In genomic region chr3:14142567-14143270, GRCh38 we compare ENCODE assay signal across 9 cellular contexts. TPM values are rescaled to one million over a fixed set of nuclear protein-coding genes. Genes with fewer than 3 reads are reported as not detected.
A peak's percentile ranks its signal among the peaks of the same experiment; 100 is the strongest.
DNase-seq lines count a peak whose midpoint lies in the region; ATAC-seq and TF ChIP-seq lines count a peak whose summit lies in the region.
"Had no signal": no experiment of that assay in that cellular context is flagged by ENCODE, and none has a peak within 500 bp of the region (broad histone marks: within the 10 kb centered on the region; RNA-seq: fewer than 3 reads in every experiment).

No MANE protein-coding gene starts in this region.

- H3K27me3 Mint-ChIP-seq in naive B cell: no peaks in the 10 kb centered on the region

- peak overlapping the region in 4 of 5 donors; percentile 32 to 91 (median 70) for H3K27ac ChIP-seq in adrenal gland
- peak overlapping the region; percentile 96 for H3K27ac ChIP-seq in upper lobe of right lung
- H3K27ac ChIP-seq: BLaER1 had no signal

- H3K36me3 ChIP-seq in adrenal gland (replicated peaks in 1 of 2): peaks cover 0 to 69% of the 10 kb centered on the region in 2 donors
- peaks cover 72% of the 10 kb centered on the region for H3K36me3 ChIP-seq in upper lobe of right lung

- H3K4me1 ChIP-seq in adrenal gland (replicated peaks in 1 of 2): peaks cover 30 to 42% of the 10 kb centered on the region in 2 donors
- H3K4me1 ChIP-seq in upper lobe of right lung: peaks cover 55% of the 10 kb centered on the region

- H3K4me3 Mint-ChIP-seq in naive B cell: no peak overlapping the region

- H3K27me3 ChIP-seq in adrenal gland (no peaks in the 10 kb centered on the region), upper lobe of right lung (no peaks in the 10 kb centered on the region)
- H3K27me3 ChIP-seq: BLaER1 had no signal

- H3K27ac Mint-ChIP-seq in naive B cell: peak overlapping the region; percentile 60 to 95 (median 85)

- H3K36me3 Mint-ChIP-seq in naive B cell: peaks cover 0 to 8% of the 10 kb centered on the region in 2 donors

- WGBS in adrenal gland, 4 donors: 77 to 87% (median 83%) methylated on average over 8 of the region's 8 CpGs

- H3K9me3 Mint-ChIP-seq in naive B cell: no peaks in the 10 kb centered on the region

- H3K4me1 Mint-ChIP-seq in naive B cell: peaks cover 8 to 22% (median 17%) of the 10 kb centered on the region in 3 donors

- ATAC-seq in naive B cell (ENCODE audit: low read depth in 2 of 2) (no peak), upper lobe of right lung (no peak), HG03378 (IDR thresholded peaks at IDR 0.05; ENCODE audit: unreplicated experiment) (no peak)

- no peak overlapping the region for H3K4me3 ChIP-seq in adrenal gland
- H3K4me3 ChIP-seq in upper lobe of right lung: no peak overlapping the region
- H3K4me3 ChIP-seq: BLaER1 had no signal

- peak; percentile 39 for DNase-seq in activated CD8-positive, alpha-beta memory T cell treated with anti-CD3 and anti-CD28 coated beads, Interleukin-2, amount 50 U/mL, for 1 hour (ENCODE audit: extremely low read depth)
- DNase-seq in activated CD8-positive, alpha-beta memory T cell treated with anti-CD3 and anti-CD28 coated beads for 24 hours: no peak
- peak in 1 of 7 donors; percentile 50 for DNase-seq in adrenal gland
- no peak for DNase-seq in naive B cell
- DNase-seq in upper lobe of right lung: no peak
- DNase-seq in COR-L47 (lab: John Stamatoyannopoulos, UW): no peak
- no peak for DNase-seq in NCI-H1694 (lab: John Stamatoyannopoulos, UW)

- TF ChIP-seq CTCF in adrenal gland (IDR thresholded peaks at IDR 0.05): no peak
- no peak for TF ChIP-seq CTCF in upper lobe of right lung (IDR thresholded peaks at IDR 0.05)

- H3K9me3 ChIP-seq in adrenal gland (replicated peaks in 1 of 3) (no peaks in the 10 kb centered on the region), upper lobe of right lung (no peaks in the 10 kb centered on the region)
- H3K9me3 ChIP-seq: BLaER1 had no signal

- intact Hi-C loops in adrenal gland (cut with DNase I): no loop called here
- intact Hi-C loops in upper lobe of right lung (cut with DNase I): no loop called here

- no peak for TF ChIP-seq POLR2A in adrenal gland (IDR thresholded peaks at IDR 0.05)

RNA-seq across cellular contexts. Expression of gene TMEM43, which starts 17.9 kb away (rescaled TPM):
- 10 to 100 TPM; 52.4 to 79.1 (median 59.1) TPM for total RNA-seq in adrenal gland
- 10 to 100 TPM; 40.0 to 50.4 (median 41.5) TPM for polyA plus RNA-seq in adrenal gland
- polyA plus RNA-seq in naive B cell (ENCODE audit: low read depth in 6 of 6): 10 to 100 TPM; 36.7 to 42.9 (median 39.2) TPM
- 86.3 TPM for total RNA-seq in upper lobe of right lung

RNA-seq across cellular contexts. Expression of gene CHCHD4, which starts 18.0 kb away (rescaled TPM):
- total RNA-seq in adrenal gland: 10 to 100 TPM; 10.2 to 25.2 (median 17.6) TPM
- 10 to 100 TPM; 10.1 to 39.0 (median 11.7) TPM for polyA plus RNA-seq in adrenal gland
- 10 to 100 TPM in 3 of 6 donors, 1 to 10 TPM in 3; 6.4 to 17.5 (median 11.3) TPM for polyA plus RNA-seq in naive B cell (ENCODE audit: low read depth in 6 of 6)
- total RNA-seq in upper lobe of right lung: 12.0 TPM

RNA-seq across cellular contexts. Expression of gene XPC, which starts 35.7 kb away (rescaled TPM):
- total RNA-seq in adrenal gland (10 to 100 TPM; 15.6 to 66.5 (median 34.7) TPM), upper lobe of right lung (36.1 TPM)
- polyA plus RNA-seq in adrenal gland (10 to 100 TPM; 20.4 to 30.7 (median 21.2) TPM), naive B cell (ENCODE audit: low read depth in 6 of 6) (10 to 100 TPM in 5 of 6 donors, 1 to 10 TPM in 1; 10.0 to 36.6 (median 32.3) TPM)

RNA-seq across cellular contexts. Expression of gene LSM3, which starts 35.9 kb away (rescaled TPM):
- total RNA-seq in adrenal gland (10 to 100 TPM in 3 of 8 donors, 1 to 10 TPM in 5; 5.8 to 13.8 (median 9.5) TPM), upper lobe of right lung (8.8 TPM)
- polyA plus RNA-seq in adrenal gland (10 to 100 TPM in 1 of 3 donors, 1 to 10 TPM in 2; 4.1 to 25.8 (median 6.1) TPM), naive B cell (ENCODE audit: low read depth in 6 of 6) (10 to 100 TPM; 23.5 to 41.6 (median 31.2) TPM)
